Comparison of ENCODE assay signal across 8 cellular contexts in genomic region chr17:28854457-28855382, GRCh38. TPM values are rescaled to one million over a fixed set of nuclear protein-coding genes. Genes with fewer than 3 reads are reported as not detected.
A peak's percentile ranks its signal among the peaks of the same experiment; 100 is the strongest.
DNase-seq lines count a peak whose midpoint lies in the region; ATAC-seq and TF ChIP-seq lines count a peak whose summit lies in the region.

TSS of gene ERAL1 (plus strand) at chr17:28855016. CDS start at chr17:28855035, 19 bp downstream.

- ATAC-seq in HG02884 (IDR thresholded peaks at IDR 0.05; ENCODE audit: unreplicated experiment), result peak; percentile 98
- peak; percentile 99 for ATAC-seq in right cardiac atrium

- H3K4me3 ChIP-seq in ascending aorta, result peak within 1 kb of the TSS; percentile 77 to 85
- H3K4me3 ChIP-seq in right cardiac atrium (ENCODE audit: low read length), result peak within 1 kb of the TSS; percentile 75
- H3K4me3 ChIP-seq in uterus, result peak within 1 kb of the TSS; percentile 59 to 88

- H3K9me3 ChIP-seq in ascending aorta (no peaks in the 10 kb centered on the region), right cardiac atrium (ENCODE audit: control insufficient read depth, low read length) (no peaks in the 10 kb centered on the region), uterus (no peaks in the 10 kb centered on the region)

- TF ChIP-seq CTCF in GM13976 (IDR thresholded peaks at IDR 0.05; ENCODE audit: borderline replicate concordance, control extremely low read depth, extremely low read depth, insufficient read depth, missing control alignments) (no peak), ascending aorta (IDR thresholded peaks at IDR 0.05) (peak in 1 of 3 experiments; percentile 8), uterus (IDR thresholded peaks at IDR 0.05) (peak in 2 of 4 experiments; percentile 10 to 20)

- in situ Hi-C loops in GM13976 (cut with MboI; ENCODE audit: low sequenced_read_pairs, unreplicated experiment), result no loop called here

- H3K27ac ChIP-seq in ascending aorta, result peak within 1 kb of the TSS; percentile 78 to 79
- peak within 1 kb of the TSS; percentile 82 for H3K27ac ChIP-seq in right cardiac atrium (ENCODE audit: low read length)
- peak within 1 kb of the TSS; percentile 75 to 76 for H3K27ac ChIP-seq in uterus

- WGBS in right cardiac atrium, result 1% methylated on average over 43 of the region's 43 CpGs

- intact Hi-C loops in ascending aorta (cut with DNase I), result loop anchor here (1.0 to 2.0 kb wide), 3 partner anchors 42 to 91 kb away; partner anchors contain the start of gene FLOT2
- intact Hi-C loops in right cardiac atrium (cut with DNase I), result no loop called here
- intact Hi-C loops in uterus (cut with DNase I; ENCODE audit: low total_unique reads), result loop anchor here (10.0 kb wide), 1 partner anchor 90 kb away; no protein-coding TSS in a partner anchor

- H3K4me1 ChIP-seq in ascending aorta (peaks cover 6% of the 10 kb centered on the region in 2 donors), right cardiac atrium (ENCODE audit: control insufficient read depth, insufficient read depth, low read length) (peaks cover 2% of the 10 kb centered on the region), uterus (no peaks in the 10 kb centered on the region)

- peak; percentile 1 to 54 for TF ChIP-seq POLR2A in uterus (IDR thresholded peaks at IDR 0.05)

- DNase-seq in GM13976 (ENCODE audit: low spot score) (peak; percentile 91), NCI-H1694 treated with DMSO at 0.1 percent for 48 hours (lab: John Stamatoyannopoulos, UW) (peak; percentile 88), T-helper 22 cell (ENCODE audit: low read depth) (peak; percentile 73), ascending aorta (ENCODE audit: low spot score in 2 of 2) (peak; percentile 41 to 89), right cardiac atrium (peak; percentile 85 to 92 (median 90)), putamen (ENCODE audit: low spot score) (peak; percentile 90), uterus (peak; percentile 82 to 83)

- H3K36me3 ChIP-seq in ascending aorta (peaks cover 25 to 31% of the 10 kb centered on the region in 2 donors), uterus (no peaks in the 10 kb centered on the region)

- H3K27me3 ChIP-seq in ascending aorta, result no peaks in the 10 kb centered on the region
- no peaks in the 10 kb centered on the region for H3K27me3 ChIP-seq in right cardiac atrium (ENCODE audit: control insufficient read depth, insufficient read depth)
- no peaks in the 10 kb centered on the region for H3K27me3 ChIP-seq in uterus

RNA-seq across cellular contexts. Expression of gene ERAL1, which starts in this region (rescaled TPM):
- total RNA-seq in ascending aorta, result 5.7 TPM
- 10 to 100 TPM; 25.9 to 30.1 (median 28.3) TPM for total RNA-seq in right cardiac atrium
- 29.3 TPM for polyA plus RNA-seq in right cardiac atrium
- 10 to 100 TPM; 19.0 to 67.6 (median 32.3) TPM for total RNA-seq in uterus

Comparison
In these comparisons a context has a peak if more than half of its experiments do, and no peak if none do; other contexts are left out.
1. Peak in every context shown above with its lines: DNase-seq, ATAC-seq, H3K4me3 ChIP-seq and H3K27ac ChIP-seq.
2. intact Hi-C loops: an anchor here in ascending aorta (1.0 to 2.0 kb wide) and uterus (10.0 kb wide); none called in right cardiac atrium.